Comparison of ENCODE assay signal across 1 cellular context in the genomic region with DNA sequence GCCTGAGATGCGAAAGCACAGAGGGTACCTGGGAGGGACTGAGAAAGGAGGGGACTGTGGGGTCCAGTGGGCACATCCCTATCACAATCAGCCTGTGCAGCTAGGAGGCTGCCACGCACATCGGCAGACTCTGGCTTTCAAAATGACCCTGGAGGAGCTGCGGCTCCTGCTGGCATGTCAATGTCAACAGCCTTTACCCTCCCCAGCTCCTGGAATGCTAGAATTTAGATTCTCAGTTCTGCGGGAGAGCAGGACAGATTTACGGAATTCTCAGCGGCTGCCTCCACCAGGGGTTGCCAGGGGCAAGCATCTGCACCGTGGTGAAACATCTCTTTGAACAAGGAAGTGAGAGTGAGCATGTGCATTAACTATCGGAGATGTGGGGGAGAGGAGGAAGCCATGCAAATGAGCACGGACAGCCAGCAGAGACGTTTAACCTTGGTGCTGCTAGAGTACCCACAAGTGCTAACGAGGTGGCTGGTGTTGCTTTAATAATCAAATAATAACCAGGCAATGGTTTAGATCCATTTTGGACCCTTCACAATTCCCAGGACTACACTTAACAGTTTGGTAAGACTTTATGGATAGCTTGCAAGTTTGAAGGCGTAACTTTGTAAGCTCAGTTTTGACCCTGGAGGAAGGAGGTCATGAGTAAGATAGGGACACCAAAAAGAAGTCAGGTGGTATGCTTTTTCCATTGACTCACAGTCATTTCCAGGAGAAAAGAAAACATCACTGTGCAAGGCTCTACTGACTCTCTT.
TF ChIP-seq lines count a peak whose summit lies in the region.

No MANE protein-coding gene starts in this region.

TF ChIP-seq in SK-N-SH treated with all-trans-retinoic acid at 6 μM for 48 hours, 23 proteins besides CTCF, POLR2A, EP300 and RAD21 (continued from another document):
- TF ChIP-seq, protein P1, sequence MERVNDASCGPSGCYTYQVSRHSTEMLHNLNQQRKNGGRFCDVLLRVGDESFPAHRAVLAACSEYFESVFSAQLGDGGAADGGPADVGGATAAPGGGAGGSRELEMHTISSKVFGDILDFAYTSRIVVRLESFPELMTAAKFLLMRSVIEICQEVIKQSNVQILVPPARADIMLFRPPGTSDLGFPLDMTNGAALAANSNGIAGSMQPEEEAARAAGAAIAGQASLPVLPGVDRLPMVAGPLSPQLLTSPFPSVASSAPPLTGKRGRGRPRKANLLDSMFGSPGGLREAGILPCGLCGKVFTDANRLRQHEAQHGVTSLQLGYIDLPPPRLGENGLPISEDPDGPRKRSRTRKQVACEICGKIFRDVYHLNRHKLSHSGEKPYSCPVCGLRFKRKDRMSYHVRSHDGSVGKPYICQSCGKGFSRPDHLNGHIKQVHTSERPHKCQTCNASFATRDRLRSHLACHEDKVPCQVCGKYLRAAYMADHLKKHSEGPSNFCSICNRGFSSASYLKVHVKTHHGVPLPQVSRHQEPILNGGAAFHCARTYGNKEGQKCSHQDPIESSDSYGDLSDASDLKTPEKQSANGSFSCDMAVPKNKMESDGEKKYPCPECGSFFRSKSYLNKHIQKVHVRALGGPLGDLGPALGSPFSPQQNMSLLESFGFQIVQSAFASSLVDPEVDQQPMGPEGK (CRISPR knock-in tag; IDR thresholded peaks at IDR 0.05; ENCODE audit: borderline replicate concordance): no peak
TF ChIP-seq in SK-N-SH treated with all-trans-retinoic acid at 6 μM for 48 hours: peak in this region for 0.
